In the genomic region with DNA sequence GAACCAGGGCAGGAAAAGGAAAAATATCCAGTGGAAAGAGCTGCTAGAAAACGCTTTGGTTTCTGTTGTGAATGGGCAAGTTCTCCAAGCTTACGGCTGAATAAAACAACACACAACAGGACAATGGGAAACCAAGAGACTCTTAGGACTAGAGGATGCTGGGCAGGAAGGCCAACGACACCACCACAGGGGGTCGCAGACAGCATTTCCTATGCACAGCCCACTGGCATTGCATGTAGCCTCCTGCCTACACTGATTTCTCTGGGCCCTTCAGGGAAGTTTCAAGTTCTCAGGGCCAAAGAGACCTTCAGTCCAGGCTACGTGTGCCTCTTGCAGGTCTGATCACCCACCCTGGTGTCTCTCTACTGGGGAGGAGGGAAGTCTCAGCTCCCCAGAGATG, we compare ENCODE assay signal across 18 cellular contexts.
DNase-seq lines count a peak whose midpoint lies in the region; ATAC-seq and TF ChIP-seq lines count a peak whose summit lies in the region.
"Had no signal": no experiment of that assay in that cellular context is flagged by ENCODE, and none has a peak within 500 bp of the region (broad histone marks: within the 10 kb centered on the region; RNA-seq: fewer than 3 reads in every experiment).

No MANE protein-coding gene starts in this region.

- no peak for ATAC-seq in GM21723 (IDR thresholded peaks at IDR 0.05; ENCODE audit: unreplicated experiment)
- ATAC-seq: GM12878, GM23338 had no signal

- peak overlapping the region; percentile 83 for H3K27ac Mint-ChIP-seq in endothelial cell (ENCODE audit: unreplicated experiment)
- H3K27ac Mint-ChIP-seq: CD4-positive, alpha-beta memory T cell; GM23338; HFFc6 had no signal

- DNase-seq in H7 (peak; percentile 60), NB4 (ENCODE audit: low read depth) (peak; percentile 22), endothelial cell (ENCODE audit: low spot score) (peak; percentile 22), NCI-H510A treated with DMSO at 0.1 percent for 48 hours (lab: John Stamatoyannopoulos, UW) (no peak), anterior cingulate cortex (lab: John Stamatoyannopoulos, UW) (no peak), T1000 (lab: John Stamatoyannopoulos, UW) (no peak)
- DNase-seq: BE2C; CD4-positive, alpha-beta memory T cell; DND-41; HCEC 1CT; HFFc6 had no signal

- no peak for TF ChIP-seq POLR2A in NB4 (IDR thresholded peaks at IDR 0.05; ENCODE audit: extremely low read depth, insufficient read length)

- TF ChIP-seq CTCF in NB4 (IDR thresholded peaks at IDR 0.05; ENCODE audit: low read depth, low read length), result no peak
- TF ChIP-seq CTCF in endothelial cell (IDR thresholded peaks at IDR 0.05; ENCODE audit: unreplicated experiment), result no peak

- H3K4me3 Mint-ChIP-seq in endothelial cell (ENCODE audit: unreplicated experiment), result no peak overlapping the region
- H3K4me3 Mint-ChIP-seq: CD4-positive, alpha-beta memory T cell; GM23338; HFFc6 had no signal

- peaks cover 13% of the 10 kb centered on the region for H3K4me1 Mint-ChIP-seq in endothelial cell (ENCODE audit: unreplicated experiment)
- H3K4me1 Mint-ChIP-seq: CD4-positive, alpha-beta memory T cell; GM23338 had no signal

- no peaks in the 10 kb centered on the region for H3K4me1 ChIP-seq in mesodermal cell (ENCODE audit: control insufficient read depth, insufficient read depth, low read length, poor library complexity, severe bottlenecking)
- H3K4me1 ChIP-seq: A549 had no signal

- H3K27me3 ChIP-seq in H7 (ENCODE audit: control insufficient read depth, insufficient read depth, low read length), result no peaks in the 10 kb centered on the region
- H3K27me3 ChIP-seq: BE2C had no signal

- H3K27me3 Mint-ChIP-seq in endothelial cell (ENCODE audit: unreplicated experiment), result peaks cover 10% of the 10 kb centered on the region
- H3K27me3 Mint-ChIP-seq: CD4-positive, alpha-beta memory T cell had no signal

- 44 to 60% methylated on average over 3 to 5 of the region's 5 CpGs for WGBS in mesodermal cell (ENCODE audit: insufficient coverage in 2 of 2), 2 experiments

- no peaks in the 10 kb centered on the region for H3K9me3 ChIP-seq in mesodermal cell (ENCODE audit: control insufficient read depth, low read length)
- H3K9me3 ChIP-seq: A549, BE2C had no signal

- peaks cover 7% of the 10 kb centered on the region for H3K36me3 Mint-ChIP-seq in endothelial cell (ENCODE audit: low read depth, unreplicated experiment)
- H3K36me3 Mint-ChIP-seq: CD4-positive, alpha-beta memory T cell had no signal

- H3K4me3 ChIP-seq in H7 (ENCODE audit: insufficient read depth, low read depth, low read length) (no peak overlapping the region), NB4 (ENCODE audit: low read depth, low read length) (no peak overlapping the region), mesodermal cell (ENCODE audit: extremely low read depth, insufficient read depth, low read length, poor library complexity, severe bottlenecking) (no peak overlapping the region)
- H3K4me3 ChIP-seq: A549, GM12878, GM23338 had no signal

- H3K27ac ChIP-seq in mesodermal cell (ENCODE audit: low read depth, low read length, severe bottlenecking), result peak overlapping the region; percentile 10
- H3K27ac ChIP-seq: A549, C4-2B, HL-60 had no signal

- H3K9me3 Mint-ChIP-seq in endothelial cell (ENCODE audit: unreplicated experiment), result peaks cover 9% of the 10 kb centered on the region
- H3K9me3 Mint-ChIP-seq: CD4-positive, alpha-beta memory T cell had no signal

- no peaks in the 10 kb centered on the region for H3K36me3 ChIP-seq in H7 (replicated peaks; ENCODE audit: control insufficient read depth, insufficient read depth, low read length)
- no peaks in the 10 kb centered on the region for H3K36me3 ChIP-seq in mesodermal cell (ENCODE audit: control insufficient read depth, insufficient read depth, low read length)

Comparison
In these comparisons a context has a peak if more than half of its experiments do, and no peak if none do; other contexts are left out.
1. DNase-seq: peak in H7 (single experiment), NB4 (single experiment) and endothelial cell (single experiment); none in NCI-H510A treated with DMSO at 0.1 percent for 48 hours (single experiment), anterior cingulate cortex (0 of 58) and T1000 (single experiment).